In the genomic region with DNA sequence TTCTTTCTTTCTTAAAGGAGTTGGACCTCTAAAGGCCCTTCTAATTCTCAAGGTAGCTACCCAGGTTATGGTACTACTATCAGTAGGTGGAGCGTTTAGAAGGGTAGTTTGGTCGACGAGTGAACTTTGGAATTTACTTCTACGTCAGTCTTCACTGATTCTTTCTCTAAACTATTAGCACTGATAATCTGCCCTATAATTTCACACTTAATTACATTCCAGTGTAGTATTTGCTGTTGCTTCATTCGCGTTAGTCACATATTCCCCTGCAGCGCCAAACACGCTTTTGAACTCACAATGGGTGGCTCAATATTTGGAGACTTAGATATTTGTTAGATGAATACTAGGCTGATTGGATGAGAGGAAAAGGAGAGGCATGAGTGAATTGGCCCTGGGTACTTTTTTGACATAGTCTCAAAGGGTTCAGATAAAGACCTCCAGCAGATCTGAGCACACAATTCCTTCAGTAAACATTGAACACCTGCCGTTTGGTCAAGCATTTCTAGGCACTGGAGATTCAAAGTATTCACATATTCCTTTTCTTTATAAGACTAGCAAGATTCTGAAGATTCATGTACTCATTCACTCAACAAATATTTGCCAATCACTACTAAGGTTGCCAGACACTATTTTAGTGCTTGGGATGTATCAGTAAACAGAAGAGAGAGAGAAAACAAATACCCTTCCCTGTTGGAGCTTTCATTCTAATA, we compare ENCODE assay signal across 8 cellular contexts. TPM values are rescaled to one million over a fixed set of nuclear protein-coding genes. Genes with fewer than 3 reads are reported as not detected.
A peak's percentile ranks its signal among the peaks of the same experiment; 100 is the strongest.
DNase-seq lines count a peak whose midpoint lies in the region; ATAC-seq, FAIRE-seq and TF ChIP-seq lines count a peak whose summit lies in the region.

No MANE protein-coding gene starts in this region.

- no peaks in the 10 kb centered on the region for H3K27me3 ChIP-seq in breast epithelium
- H3K27me3 ChIP-seq in liver (ENCODE audit: control insufficient read depth in 4 of 4, insufficient read depth in 4 of 4, low read length in 3 of 4), result no peaks in the 10 kb centered on the region
- H3K27me3 ChIP-seq in thoracic aorta (replicated peaks; ENCODE audit: insufficient read depth), result no peaks in the 10 kb centered on the region

- peak; percentile 90 for FAIRE-seq in GM19239 (lab: Jason Lieb, UNC)

- H3K4me1 ChIP-seq in breast epithelium (no peaks in the 10 kb centered on the region), liver (ENCODE audit: control insufficient read depth in 4 of 4, insufficient read depth in 4 of 4, low read length in 3 of 4) (peaks cover 9 to 28% (median 19%) of the 10 kb centered on the region in 4 donors), thoracic aorta (ENCODE audit: control insufficient read depth in 1 of 2, low read depth in 2 of 2) (peaks cover 6 to 26% of the 10 kb centered on the region in 2 donors)

- ATAC-seq in thoracic aorta (ENCODE audit: insufficient number of reproducible peaks, low FRiP score, low read depth) (no peak), GM19397 (IDR thresholded peaks at IDR 0.05; ENCODE audit: unreplicated experiment) (no peak)

- H3K36me3 ChIP-seq in breast epithelium (no peaks in the 10 kb centered on the region), liver (ENCODE audit: control insufficient read depth in 4 of 4, insufficient read depth in 3 of 4, low read depth in 1 of 4, low read length in 3 of 4) (no peaks in the 10 kb centered on the region), thoracic aorta (no peaks in the 10 kb centered on the region)

- peak; percentile 57 for DNase-seq in AG20443 (ENCODE audit: low spot score)
- DNase-seq in GM19239 (ENCODE audit: insufficient read length, low spot score), result no peak
- peak; percentile 79 for DNase-seq in NCI-H526 treated with DMSO at 0.1 percent for 48 hours (lab: John Stamatoyannopoulos, UW)
- DNase-seq in breast epithelium (ENCODE audit: low spot score in 2 of 2), result no peak
- DNase-seq in thoracic aorta (ENCODE audit: low spot score), result no peak
- DNase-seq in 8988T, result no peak

- H3K27ac ChIP-seq in breast epithelium (peak overlapping the region; percentile 97 to 99), liver (ENCODE audit: low read depth in 1 of 2, low read length in 2 of 2) (peak overlapping the region; percentile 98 to 99), thoracic aorta (peak overlapping the region; percentile 85)

- TF ChIP-seq POLR2A in breast epithelium (IDR thresholded peaks at IDR 0.05), result no peak

- intact Hi-C loops in breast epithelium (cut with DNase I; ENCODE audit: low total_unique reads), result loop anchor here (5.0 kb wide), 1 partner anchor 1641 kb away; the partner anchor contains the start of gene B4GALT2

- H3K4me3 ChIP-seq in breast epithelium (peak overlapping the region; percentile 96 to 98 (median 97)), liver (ENCODE audit: low read depth in 1 of 3, low read length in 3 of 3) (peak overlapping the region; percentile 91 to 100 (median 95)), thoracic aorta (peak overlapping the region; percentile 97)

- TF ChIP-seq RAD21 in liver (IDR thresholded peaks at IDR 0.05), result peak; percentile 30 to 40

- H3K9me3 ChIP-seq in breast epithelium, result no peaks in the 10 kb centered on the region
- H3K9me3 ChIP-seq in liver (ENCODE audit: control insufficient read depth in 4 of 4, low read length in 3 of 4), result no peaks in the 10 kb centered on the region
- no peaks in the 10 kb centered on the region for H3K9me3 ChIP-seq in thoracic aorta

- TF ChIP-seq CTCF in breast epithelium (IDR thresholded peaks at IDR 0.05) (no peak), liver (IDR thresholded peaks at IDR 0.05; ENCODE audit: low read depth, low read length, missing input control) (no peak), thoracic aorta (IDR thresholded peaks at IDR 0.05) (no peak)

- H3K9ac ChIP-seq in liver (ENCODE audit: low read depth in 1 of 2, low read length in 2 of 2), result peak overlapping the region; percentile 90 to 99

- WGBS in liver, result 3% methylated on average over 9 of the region's 9 CpGs

TF ChIP-seq in liver, 16 proteins besides CTCF, POLR2A, EP300 and RAD21:
- TF ChIP-seq SP1 (IDR thresholded peaks at IDR 0.05) (peak; percentile 33), TAF1 (conservative IDR thresholded peaks at IDR 0.05) (peak; percentile 88), HNF4G (IDR thresholded peaks at IDR 0.05) (peak; percentile 58), ATF3 (IDR thresholded peaks at IDR 0.05) (no peak), EGR1 (IDR thresholded peaks at IDR 0.05; ENCODE audit: low read depth in 2 of 2) (peak in 1 of 2 donors; percentile 84), FOXA2 (IDR thresholded peaks at IDR 0.05) (no peak), RXRA (IDR thresholded peaks at IDR 0.05) (peak; percentile 34 to 72), JUND (IDR thresholded peaks at IDR 0.05) (peak; percentile 88 to 97), FOXA1 (IDR thresholded peaks at IDR 0.05) (no peak), REST (IDR thresholded peaks at IDR 0.05) (peak; percentile 70), GABPA (IDR thresholded peaks at IDR 0.05 in 1 of 2, conservative IDR thresholded peaks at IDR 0.05 in 1 of 2) (no peak), YY1 (IDR thresholded peaks at IDR 0.05) (peak; percentile 29), NR2F2 (IDR thresholded peaks at IDR 0.05) (no peak), HNF4A (conservative IDR thresholded peaks at IDR 0.05) (peak; percentile 75 to 77)
- TF ChIP-seq, protein P1, sequence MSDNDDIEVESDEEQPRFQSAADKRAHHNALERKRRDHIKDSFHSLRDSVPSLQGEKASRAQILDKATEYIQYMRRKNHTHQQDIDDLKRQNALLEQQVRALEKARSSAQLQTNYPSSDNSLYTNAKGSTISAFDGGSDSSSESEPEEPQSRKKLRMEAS (IDR thresholded peaks at IDR 0.05), result peak; percentile 51
- TF ChIP-seq, protein P2, sequence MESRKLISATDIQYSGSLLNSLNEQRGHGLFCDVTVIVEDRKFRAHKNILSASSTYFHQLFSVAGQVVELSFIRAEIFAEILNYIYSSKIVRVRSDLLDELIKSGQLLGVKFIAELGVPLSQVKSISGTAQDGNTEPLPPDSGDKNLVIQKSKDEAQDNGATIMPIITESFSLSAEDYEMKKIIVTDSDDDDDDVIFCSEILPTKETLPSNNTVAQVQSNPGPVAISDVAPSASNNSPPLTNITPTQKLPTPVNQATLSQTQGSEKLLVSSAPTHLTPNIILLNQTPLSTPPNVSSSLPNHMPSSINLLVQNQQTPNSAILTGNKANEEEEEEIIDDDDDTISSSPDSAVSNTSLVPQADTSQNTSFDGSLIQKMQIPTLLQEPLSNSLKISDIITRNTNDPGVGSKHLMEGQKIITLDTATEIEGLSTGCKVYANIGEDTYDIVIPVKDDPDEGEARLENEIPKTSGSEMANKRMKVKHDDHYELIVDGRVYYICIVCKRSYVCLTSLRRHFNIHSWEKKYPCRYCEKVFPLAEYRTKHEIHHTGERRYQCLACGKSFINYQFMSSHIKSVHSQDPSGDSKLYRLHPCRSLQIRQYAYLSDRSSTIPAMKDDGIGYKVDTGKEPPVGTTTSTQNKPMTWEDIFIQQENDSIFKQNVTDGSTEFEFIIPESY (IDR thresholded peaks at IDR 0.05), result no peak

RNA-seq across cellular contexts. Expression of gene FOXJ3, which starts 0.9 kb away (rescaled TPM):
- total RNA-seq in breast epithelium, result 10 to 100 TPM; 52.6 to 82.7 (median 57.7) TPM
- 10 to 100 TPM; 15.2 to 16.8 TPM for total RNA-seq in liver
- 1 to 10 TPM; 5.3 to 9.7 TPM for polyA plus RNA-seq in liver
- total RNA-seq in thoracic aorta, result 10 to 100 TPM; 30.6 to 62.0 TPM

RNA-seq across cellular contexts. Expression of gene RIMKLA, which starts 44.6 kb away (rescaled TPM):
- under 1 TPM; 0.32 to 0.73 (median 0.66) TPM for total RNA-seq in breast epithelium
- under 1 TPM; 0.08 to 0.09 TPM for total RNA-seq in liver
- under 1 TPM; 0.03 to 0.07 TPM for polyA plus RNA-seq in liver
- total RNA-seq in thoracic aorta, result under 1 TPM; under 0.01 to 0.14 TPM

Comparison
In these comparisons a context has a peak if more than half of its experiments do, and no peak if none do; other contexts are left out.
1. DNase-seq: peak in AG20443 (single experiment) and NCI-H526 treated with DMSO at 0.1 percent for 48 hours (single experiment); none in GM19239 (single experiment), breast epithelium (0 of 2), thoracic aorta (single experiment) and 8988T (single experiment).
2. Peak in every context shown above with its lines, with median percentiles within 50 percentile points of each other: H3K27ac ChIP-seq and H3K4me3 ChIP-seq.